1 cellular context compared by ENCODE assay signal in genomic region chr1:4006676-4007374, GRCh38.
TF ChIP-seq lines count a peak whose summit lies in the region.

No MANE protein-coding gene starts in this region.

TF ChIP-seq in GM12878, 131 proteins besides CTCF, POLR2A, EP300 and RAD21:
- TF ChIP-seq TARDBP (IDR thresholded peaks at IDR 0.05; ENCODE audit: borderline replicate concordance), result no peak
- no peak for TF ChIP-seq SMC3 (IDR thresholded peaks at IDR 0.05; ENCODE audit: borderline replicate concordance, low read length)
- TF ChIP-seq FOXM1 (IDR thresholded peaks at IDR 0.05; ENCODE audit: low read depth, low read length), result no peak
- peak; percentile 66; the same call in 1 of the 2 replicates for TF ChIP-seq SPI1 (IDR thresholded peaks at IDR 0.05; ENCODE audit: borderline replicate concordance, insufficient read depth, low read depth, low read length)
- no peak for TF ChIP-seq HDAC2 (IDR thresholded peaks at IDR 0.05)
- no peak for TF ChIP-seq ZNF207 (IDR thresholded peaks at IDR 0.05; ENCODE audit: borderline replicate concordance)
- TF ChIP-seq, protein P1, sequence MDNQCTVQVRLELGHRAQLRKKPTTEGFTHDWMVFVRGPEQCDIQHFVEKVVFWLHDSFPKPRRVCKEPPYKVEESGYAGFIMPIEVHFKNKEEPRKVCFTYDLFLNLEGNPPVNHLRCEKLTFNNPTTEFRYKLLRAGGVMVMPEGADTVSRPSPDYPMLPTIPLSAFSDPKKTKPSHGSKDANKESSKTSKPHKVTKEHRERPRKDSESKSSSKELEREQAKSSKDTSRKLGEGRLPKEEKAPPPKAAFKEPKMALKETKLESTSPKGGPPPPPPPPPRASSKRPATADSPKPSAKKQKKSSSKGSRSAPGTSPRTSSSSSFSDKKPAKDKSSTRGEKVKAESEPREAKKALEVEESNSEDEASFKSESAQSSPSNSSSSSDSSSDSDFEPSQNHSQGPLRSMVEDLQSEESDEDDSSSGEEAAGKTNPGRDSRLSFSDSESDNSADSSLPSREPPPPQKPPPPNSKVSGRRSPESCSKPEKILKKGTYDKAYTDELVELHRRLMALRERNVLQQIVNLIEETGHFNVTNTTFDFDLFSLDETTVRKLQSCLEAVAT (IDR thresholded peaks at IDR 0.05), result no peak
